ENCODE assay signal across 1 cellular context in genomic region chr17:40175928-40176327, GRCh38.
TF ChIP-seq lines count a peak whose summit lies in the region.

No MANE protein-coding gene starts in this region.

TF ChIP-seq in HEK293T, 16 proteins besides CTCF, POLR2A, EP300 and RAD21:
- TF ChIP-seq PKNOX1 (IDR thresholded peaks at IDR 0.05) (no peak), ZNF384 (IDR thresholded peaks at IDR 0.05) (no peak), LEF1 (IDR thresholded peaks at IDR 0.05; ENCODE audit: borderline replicate concordance) (no peak), FOXM1 (IDR thresholded peaks at IDR 0.05; ENCODE audit: borderline replicate concordance) (no peak), BHLHE40 (IDR thresholded peaks at IDR 0.05; ENCODE audit: borderline replicate concordance) (no peak), SP1 (IDR thresholded peaks at IDR 0.05) (no peak), FOXK2 (IDR thresholded peaks at IDR 0.05) (no peak), ARNT (IDR thresholded peaks at IDR 0.05) (no peak), FOXA1 (IDR thresholded peaks at IDR 0.05) (no peak), HDGF (IDR thresholded peaks at IDR 0.05; ENCODE audit: borderline replicate concordance) (no peak)
